Comparison of ENCODE assay signal across 19 cellular contexts in genomic region chr1:220498188-220498587, GRCh38. TPM values are rescaled to one million over a fixed set of nuclear protein-coding genes. Genes with fewer than 3 reads are reported as not detected.
A peak's percentile ranks its signal among the peaks of the same experiment; 100 is the strongest.
DNase-seq lines count a peak whose midpoint lies in the region; ATAC-seq and TF ChIP-seq lines count a peak whose summit lies in the region.
"Had no signal": no experiment of that assay in that cellular context is flagged by ENCODE, and none has a peak within 500 bp of the region (broad histone marks: within the 10 kb centered on the region; RNA-seq: fewer than 3 reads in every experiment).

No MANE protein-coding gene starts in this region.

- no peak overlapping the region for H2AFZ ChIP-seq in osteoblast (ENCODE audit: low read length)
- H2AFZ ChIP-seq in H9 (ENCODE audit: low read length) = no peak overlapping the region

- H3K9ac ChIP-seq in H9 (ENCODE audit: extremely low read depth, insufficient read length, low read length) = no peak overlapping the region
- H3K9ac ChIP-seq: BLaER1 had no signal

- H4K5ac ChIP-seq in H9 (ENCODE audit: insufficient read length, low read depth, low read length) = no peak overlapping the region

- H3K23ac ChIP-seq in H9 (ENCODE audit: insufficient read length, low read depth, low read length) = no peak overlapping the region

- no peak overlapping the region for H4K8ac ChIP-seq in H9 (replicated peaks; ENCODE audit: insufficient read length, low read depth, low read length)

- no peak overlapping the region for H3K27ac Mint-ChIP-seq in H9
- H3K27ac Mint-ChIP-seq: activated CD4-positive, alpha-beta T cell treated with anti-CD3 and anti-CD28 coated beads for 36 hours; naive B cell; T-helper 2 cell treated with Interferon-gamma antibody and Interleukin-4, amounts not matched to agents 5 μg/mL and 100 μg/mL, for 36 hours had no signal

- H3K36me3 Mint-ChIP-seq in H9 (ENCODE audit: insufficient read depth in 1 of 3, low read depth in 3 of 3) = no peaks in the 10 kb centered on the region
- H3K36me3 Mint-ChIP-seq: naive B cell had no signal

- WGBS in H9 (ENCODE audit: extremely low coverage, insufficient read length, low lambda C conversion rate) = no CpG with 5 or more reads among the region's 2 CpGs

- no peaks in the 10 kb centered on the region; the same call in 1 of the 2 replicates for H3K27me3 Mint-ChIP-seq in H9 (ENCODE audit: low read depth)

- H3K9me3 ChIP-seq in osteoblast (ENCODE audit: low read depth, low read length) (no peaks in the 10 kb centered on the region), H9 (ENCODE audit: control insufficient read depth, low read depth, low read length) (no peaks in the 10 kb centered on the region)
- H3K9me3 ChIP-seq: BLaER1, left ventricle myocardium inferior, psoas muscle, suprapubic skin had no signal

- H3K9me3 Mint-ChIP-seq in H9 = no peaks in the 10 kb centered on the region
- H3K9me3 Mint-ChIP-seq: T-helper 2 cell treated with Interferon-gamma antibody and Interleukin-4, amounts not matched to agents 5 μg/mL and 100 μg/mL, for 36 hours had no signal

- H3K27me3 ChIP-seq in osteoblast (ENCODE audit: insufficient read depth, low read length) = no peaks in the 10 kb centered on the region
- H3K27me3 ChIP-seq in H9 (ENCODE audit: insufficient read depth, low read length) = no peaks in the 10 kb centered on the region
- H3K27me3 ChIP-seq: BLaER1, suprapubic skin had no signal

- TF ChIP-seq CTCF in osteoblast (IDR thresholded peaks at IDR 0.05; ENCODE audit: extremely low read depth, low read depth, low read length) (no peak), H9 (conservative IDR thresholded peaks at IDR 0.05) (no peak)

- ATAC-seq in HG03039 (IDR thresholded peaks at IDR 0.05; ENCODE audit: unreplicated experiment) (no peak), GM19452 (IDR thresholded peaks at IDR 0.05; ENCODE audit: unreplicated experiment) (no peak)
- ATAC-seq: activated CD4-positive, alpha-beta T cell treated with anti-CD3 and anti-CD28 coated beads for 36 hours; HepG2 had no signal

- no peaks in the 10 kb centered on the region for H3K4me1 ChIP-seq in osteoblast (ENCODE audit: insufficient read depth, low read length)
- H3K4me1 ChIP-seq in H9 (ENCODE audit: insufficient read depth, low read length) = no peaks in the 10 kb centered on the region
- H3K4me1 ChIP-seq: BLaER1, left ventricle myocardium inferior, psoas muscle had no signal

- no peak overlapping the region for H3K56ac ChIP-seq in H9 (ENCODE audit: insufficient read length, low read depth, low read length)

- no peak overlapping the region for H2BK15ac ChIP-seq in H9 (ENCODE audit: low read depth, low read length)

- H3K79me2 ChIP-seq in osteoblast (ENCODE audit: insufficient read depth, low read length) (no peaks in the 10 kb centered on the region), H9 (ENCODE audit: insufficient read depth, low read length) (no peaks in the 10 kb centered on the region)

- no peak overlapping the region for H3K4me3 Mint-ChIP-seq in H9
- H3K4me3 Mint-ChIP-seq: activated CD4-positive, alpha-beta T cell treated with anti-CD3 and anti-CD28 coated beads for 36 hours; naive B cell; T-helper 2 cell treated with Interferon-gamma antibody and Interleukin-4, amounts not matched to agents 5 μg/mL and 100 μg/mL, for 36 hours had no signal

- no peak overlapping the region for H2BK12ac ChIP-seq in H9 (ENCODE audit: insufficient read length, low read depth, low read length)

- H3K14ac ChIP-seq in H9 (ENCODE audit: insufficient read depth, low read length) = no peak overlapping the region

- H3K79me1 ChIP-seq in H9 (ENCODE audit: insufficient read depth, low read depth, low read length, poor library complexity, severe bottlenecking) = no peaks in the 10 kb centered on the region

- H2BK120ac ChIP-seq in H9 (ENCODE audit: low read depth, low read length, poor library complexity, severe bottlenecking) = no peak overlapping the region

- DNase-seq in Daoy (ENCODE audit: low read depth) = peak; percentile 73
- peak; percentile 97 for DNase-seq in NCI-H2171 treated with DMSO at 0.1 percent for 48 hours (lab: John Stamatoyannopoulos, UW)
- peak; percentile 35 for DNase-seq in astrocyte of the hippocampus (ENCODE audit: low read depth, low spot score)
- DNase-seq in kidney tubule cell (ENCODE audit: low spot score) = peak; percentile 72
- no peak for DNase-seq in osteoblast (ENCODE audit: insufficient read length, low spot score, missing footprints)
- DNase-seq in H9 = no peak
- DNase-seq: activated CD4-positive, alpha-beta T cell treated with anti-CD3 and anti-CD28 coated beads for 36 hours; DND-41; hippocampal formation; left ventricle myocardium inferior; naive B cell; NCI-H1048; psoas muscle had no signal

- H3K4me3 ChIP-seq in osteoblast (ENCODE audit: insufficient read depth, low read length) = no peak overlapping the region
- H3K4me3 ChIP-seq: BLaER1, left ventricle myocardium inferior, psoas muscle, suprapubic skin had no signal

- no peak overlapping the region for H2BK20ac ChIP-seq in H9 (ENCODE audit: low read depth, low read length, poor library complexity, severe bottlenecking)

- no peaks in the 10 kb centered on the region for H3K4me1 Mint-ChIP-seq in H9
- H3K4me1 Mint-ChIP-seq: activated CD4-positive, alpha-beta T cell treated with anti-CD3 and anti-CD28 coated beads for 36 hours; naive B cell had no signal

- H3K27ac ChIP-seq in osteoblast (ENCODE audit: low read depth, low read length) (no peak overlapping the region), H9 (ENCODE audit: insufficient read length, low read depth, low read length) (no peak overlapping the region)
- H3K27ac ChIP-seq: BLaER1, left ventricle myocardium inferior, psoas muscle, suprapubic skin had no signal

- no peak overlapping the region for H2BK5ac ChIP-seq in H9 (ENCODE audit: insufficient read length, low read length)

- no peak overlapping the region for H4K91ac ChIP-seq in H9 (ENCODE audit: insufficient read length, low read depth, low read length)

- no peak overlapping the region for H3K18ac ChIP-seq in H9 (ENCODE audit: insufficient read length, low read depth, low read length)

- no peaks in the 10 kb centered on the region for H3K36me3 ChIP-seq in osteoblast (ENCODE audit: insufficient read depth, low read length)
- H3K36me3 ChIP-seq: BLaER1, left ventricle myocardium inferior, suprapubic skin had no signal

- H3K4me2 ChIP-seq in osteoblast (ENCODE audit: insufficient read depth, low read length) (no peak overlapping the region), H9 (ENCODE audit: insufficient read depth, insufficient read length, low read length) (no peak overlapping the region)
- H3K4me2 ChIP-seq: BLaER1 had no signal

- no peak overlapping the region for H2AK5ac ChIP-seq in H9 (ENCODE audit: insufficient read length, low read length)

- H3K23me2 ChIP-seq in H9 (ENCODE audit: insufficient read length, low read depth, low read length, poor library complexity, severe bottlenecking) = no peaks in the 10 kb centered on the region

- H3T11ph ChIP-seq in H9 (ENCODE audit: low read length) = no peak overlapping the region

- H4K20me1 ChIP-seq in osteoblast (ENCODE audit: insufficient read depth, low read length) (no peaks in the 10 kb centered on the region), H9 (ENCODE audit: control insufficient read depth, insufficient read depth, insufficient read length) (no peaks in the 10 kb centered on the region)
- H4K20me1 ChIP-seq: BLaER1 had no signal

- H3K4ac ChIP-seq in H9 (ENCODE audit: low read depth, low read length) = no peak overlapping the region

RNA-seq across cellular contexts. Expression of gene MARK1, which starts 29.7 kb away (rescaled TPM):
- total RNA-seq in Daoy (2014; rRNA removed; shearing (Covaris generic)) = 6.6 and 8.8 TPM in 2 replicates
- total RNA-seq in osteoblast = 0.72 and 1.5 TPM in 2 replicates
- 17.5 and 17.8 TPM in 2 replicates for total RNA-seq in H9 (2021)
- total RNA-seq: activated CD4-positive, alpha-beta T cell treated with anti-CD3 and anti-CD28 coated beads for 36 hours; HepG2 had no signal

Comparison
In these comparisons a context has a peak if more than half of its experiments do, and no peak if none do; other contexts are left out.
1. DNase-seq: peak in Daoy (single experiment), NCI-H2171 treated with DMSO at 0.1 percent for 48 hours (single experiment), astrocyte of the hippocampus (single experiment) and kidney tubule cell (single experiment); none in osteoblast (single experiment) and H9 (single experiment).